26 cellular contexts compared by ENCODE assay signal in the genomic region with DNA sequence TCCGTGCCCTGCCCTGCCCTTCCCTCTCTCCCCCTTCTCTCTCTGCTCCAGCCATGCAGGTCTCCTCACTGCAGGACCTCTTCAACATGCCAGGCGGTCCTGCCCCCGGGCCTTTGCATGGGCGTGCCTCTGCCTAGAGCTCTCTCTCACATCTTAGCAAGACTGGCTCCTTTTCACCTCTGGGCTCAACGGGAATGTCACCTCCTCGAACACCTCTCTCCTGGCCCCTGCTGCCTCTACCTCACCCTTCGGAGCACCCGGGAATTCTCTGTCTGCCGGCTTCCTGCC. TPM values are rescaled to one million over a fixed set of nuclear protein-coding genes. Genes with fewer than 3 reads are reported as not detected.
A peak's percentile ranks its signal among the peaks of the same experiment; 100 is the strongest.
DNase-seq lines count a peak whose midpoint lies in the region; ATAC-seq and TF ChIP-seq lines count a peak whose summit lies in the region.
"Had no signal": no experiment of that assay in that cellular context is flagged by ENCODE, and none has a peak within 500 bp of the region (broad histone marks: within the 10 kb centered on the region; RNA-seq: fewer than 3 reads in every experiment).

No MANE protein-coding gene starts in this region.

- DNase-seq in 8988T (peak; percentile 5), RWPE1 (ENCODE audit: low spot score) (no peak), lower lobe of right lung (peak; percentile 31), activated gamma-delta T cell (lab: John Stamatoyannopoulos, UW) (no peak), ureter (ENCODE audit: low spot score) (no peak), brain microvascular endothelial cell (no peak), Calu3 (no peak)
- DNase-seq: activated CD4-positive, CD25-positive, alpha-beta regulatory T cell; activated effector memory CD4-positive, alpha-beta T cell treated with Interleukin-2 at 50 U/mL for 16 hours; GF-D8; left ventricle myocardium superior; midbrain; NCI-H1417; NCI-H2081; NCI-H226; stimulated activated naive CD4-positive, alpha-beta T cell; T1000 had no signal

- peak overlapping the region in 8 of 11 experiments; percentile 6 to 84 (median 36); a peak in 9 of 22 replicates for H3K9ac ChIP-seq in BLaER1 treated with 17β-estradiol and CSF1 and Interleukin-3, amounts not matched to agents 10 nM and 100 nM
- H3K9ac ChIP-seq: parathyroid adenoma had no signal

- peaks cover 10% of the 10 kb centered on the region for H3K4me1 Mint-ChIP-seq in Calu3 (ENCODE audit: low read depth, unreplicated experiment)

- no peaks in the 10 kb centered on the region for H3K27me3 Mint-ChIP-seq in Calu3 (ENCODE audit: unreplicated experiment)

- intact Hi-C loops in lower lobe of right lung (cut with DNase I) = no loop called here
- intact Hi-C loops in Calu3 (cut with micrococcal nuclease; ENCODE audit: unreplicated experiment) = no loop called here

- peaks cover 55 to 67% (median 59%) of the 10 kb centered on the region in 10 experiments for H3K4me1 ChIP-seq in BLaER1 treated with 17β-estradiol and CSF1 and Interleukin-3, amounts not matched to agents 10 nM and 100 nM
- peaks cover 40% of the 10 kb centered on the region for H3K4me1 ChIP-seq in lower lobe of right lung

- TF ChIP-seq CTCF in RWPE1 (conservative IDR thresholded peaks at IDR 0.05; ENCODE audit: low read depth) (no peak), lower lobe of right lung (IDR thresholded peaks at IDR 0.05) (no peak), brain microvascular endothelial cell (IDR thresholded peaks at IDR 0.05; ENCODE audit: low read depth, low read length, missing control alignments) (no peak), Calu3 (IDR thresholded peaks at IDR 0.05; ENCODE audit: unreplicated experiment) (no peak)

- CTCF ChIA-PET in RWPE1 (lab: Yijun Ruan, JAX) (interaction anchor here (0.9 kb wide), 1 partner anchor 67 kb away, joined by 3 read pairs; no protein-coding TSS in a partner anchor), Calu3 (lab: Charles Lee) (no interaction called here)

- H4K20me1 ChIP-seq in BLaER1 treated with 17β-estradiol and CSF1 and Interleukin-3, amounts not matched to agents 10 nM and 100 nM = peaks cover 18 to 96% (median 74%) of the 10 kb centered on the region in 11 experiments; a peak in 21 of 22 replicates

- no peaks in the 10 kb centered on the region for H3K27me3 ChIP-seq in BLaER1 treated with 17β-estradiol and CSF1 and Interleukin-3, amounts not matched to agents 10 nM and 100 nM
- H3K27me3 ChIP-seq in lower lobe of right lung (ENCODE audit: low read depth) (no peaks in the 10 kb centered on the region), brain microvascular endothelial cell (replicated peaks) (no peaks in the 10 kb centered on the region)
- H3K27me3 ChIP-seq: cardiac muscle cell, gastroesophageal sphincter, right atrium auricular region, tibial artery had no signal

- BruUV-seq in Calu3 (replicated peaks; lab: Mats Ljungman, UMichigan) = no TSS peak

- no peak for ATAC-seq in lower lobe of right lung
- ATAC-seq: gastroesophageal sphincter, HCT116, left ventricle myocardium superior had no signal

- in situ Hi-C loops in brain microvascular endothelial cell (cut with HindIII; ENCODE audit: low pct_ligation_motif_present, low sequenced_read_pairs) = no loop called here

- H3K27ac Mint-ChIP-seq in Calu3 (ENCODE audit: unreplicated experiment) = no peak overlapping the region
- H3K27ac Mint-ChIP-seq: nephron had no signal

- H3K36me3 Mint-ChIP-seq in Calu3 (ENCODE audit: insufficient read depth, unreplicated experiment) = peaks cover 19% of the 10 kb centered on the region

- no peaks in the 10 kb centered on the region for H3K9me3 Mint-ChIP-seq in Calu3 (ENCODE audit: low read depth, unreplicated experiment)
- H3K9me3 Mint-ChIP-seq: nephron had no signal

- H3K4me3 Mint-ChIP-seq in Calu3 (ENCODE audit: low read depth, unreplicated experiment) = no peak overlapping the region
- H3K4me3 Mint-ChIP-seq: nephron had no signal

- peak overlapping the region; percentile 74 to 99 (median 94); a peak in 19 of 22 replicates for H3K4me2 ChIP-seq in BLaER1 treated with 17β-estradiol and CSF1 and Interleukin-3, amounts not matched to agents 10 nM and 100 nM

- H3K9me3 ChIP-seq in BLaER1 treated with 17β-estradiol and CSF1 and Interleukin-3, amounts not matched to agents 10 nM and 100 nM (replicated peaks in 1 of 11) = no peaks in the 10 kb centered on the region
- no peaks in the 10 kb centered on the region for H3K9me3 ChIP-seq in lower lobe of right lung
- H3K9me3 ChIP-seq: gastroesophageal sphincter, right atrium auricular region, tibial artery had no signal

- H3K36me3 ChIP-seq in BLaER1 treated with 17β-estradiol and CSF1 and Interleukin-3, amounts not matched to agents 10 nM and 100 nM = peaks cover 22 to 45% (median 38%) of the 10 kb centered on the region in 11 experiments; a peak in 21 of 22 replicates
- H3K36me3 ChIP-seq in lower lobe of right lung = peaks cover 23% of the 10 kb centered on the region
- H3K36me3 ChIP-seq in brain microvascular endothelial cell (replicated peaks) = peaks cover 35% of the 10 kb centered on the region
- H3K36me3 ChIP-seq: cardiac muscle cell, right atrium auricular region had no signal

- POLR2A ChIA-PET in RWPE1 (lab: Yijun Ruan, JAX; ENCODE audit: low non-redundant PET) = no interaction called here

- H3K27ac ChIP-seq in BLaER1 treated with 17β-estradiol and CSF1 and Interleukin-3, amounts not matched to agents 10 nM and 100 nM = peak overlapping the region in 4 of 11 experiments; percentile 8 to 86 (median 83); a peak in 6 of 22 replicates
- H3K27ac ChIP-seq in RWPE1 (peak overlapping the region; percentile 8), lower lobe of right lung (no peak overlapping the region), brain microvascular endothelial cell (no peak overlapping the region)
- H3K27ac ChIP-seq: cardiac muscle cell, parathyroid adenoma, tibial artery had no signal

- H3K4me3 ChIP-seq in BLaER1 treated with 17β-estradiol and CSF1 and Interleukin-3, amounts not matched to agents 10 nM and 100 nM = no peak overlapping the region
- H3K4me3 ChIP-seq in lower lobe of right lung (no peak overlapping the region), brain microvascular endothelial cell (ENCODE audit: low read depth, low read length) (no peak overlapping the region)
- H3K4me3 ChIP-seq: cardiac muscle cell, gastroesophageal sphincter, right atrium auricular region, tibial artery had no signal

RNA-seq across cellular contexts. Expression of gene MFSD12, which starts 5.6 kb away (rescaled TPM):
- total RNA-seq in lower lobe of right lung (80.7 TPM), ureter (82.8 TPM), Calu3 (2022) (95.2 and 105 TPM in 2 replicates)

RNA-seq across cellular contexts. Expression of gene TEKTIP1, which starts 12.8 kb away (rescaled TPM):
- total RNA-seq in lower lobe of right lung (2.2 TPM), ureter (6.4 TPM), Calu3 (2022) (1.4 and 2.7 TPM in 2 replicates)
- total RNA-seq: gastroesophageal sphincter, M059J, right atrium auricular region had no signal

RNA-seq across cellular contexts. Expression of gene HMG20B, which starts 21.0 kb away (rescaled TPM):
- total RNA-seq in lower lobe of right lung = 60.9 TPM
- 66.5 TPM for total RNA-seq in ureter
- 58.1 and 58.4 TPM in 2 replicates for total RNA-seq in Calu3 (2022)

RNA-seq across cellular contexts. Expression of gene GIPC3, which starts 33.5 kb away (rescaled TPM):
- total RNA-seq in lower lobe of right lung = 4.2 TPM
- 2.4 TPM for total RNA-seq in ureter
- total RNA-seq in Calu3 (2022) = not detected in 2 replicates
- total RNA-seq: M059J had no signal

RNA-seq across cellular contexts. Expression of gene FZR1, which starts 45.6 kb away (rescaled TPM):
- total RNA-seq in lower lobe of right lung (34.1 TPM), ureter (58.8 TPM), Calu3 (2022) (33.1 and 34.5 TPM in 2 replicates)

Comparison
In these comparisons a context has a peak if more than half of its experiments do, and no peak if none do; other contexts are left out.
1. DNase-seq: peak in 8988T (single experiment) and lower lobe of right lung (single experiment); none in RWPE1 (single experiment), activated gamma-delta T cell (single experiment), ureter (single experiment), brain microvascular endothelial cell (single experiment) and Calu3 (single experiment).